9 cellular contexts compared by ENCODE assay signal in the genomic region with DNA sequence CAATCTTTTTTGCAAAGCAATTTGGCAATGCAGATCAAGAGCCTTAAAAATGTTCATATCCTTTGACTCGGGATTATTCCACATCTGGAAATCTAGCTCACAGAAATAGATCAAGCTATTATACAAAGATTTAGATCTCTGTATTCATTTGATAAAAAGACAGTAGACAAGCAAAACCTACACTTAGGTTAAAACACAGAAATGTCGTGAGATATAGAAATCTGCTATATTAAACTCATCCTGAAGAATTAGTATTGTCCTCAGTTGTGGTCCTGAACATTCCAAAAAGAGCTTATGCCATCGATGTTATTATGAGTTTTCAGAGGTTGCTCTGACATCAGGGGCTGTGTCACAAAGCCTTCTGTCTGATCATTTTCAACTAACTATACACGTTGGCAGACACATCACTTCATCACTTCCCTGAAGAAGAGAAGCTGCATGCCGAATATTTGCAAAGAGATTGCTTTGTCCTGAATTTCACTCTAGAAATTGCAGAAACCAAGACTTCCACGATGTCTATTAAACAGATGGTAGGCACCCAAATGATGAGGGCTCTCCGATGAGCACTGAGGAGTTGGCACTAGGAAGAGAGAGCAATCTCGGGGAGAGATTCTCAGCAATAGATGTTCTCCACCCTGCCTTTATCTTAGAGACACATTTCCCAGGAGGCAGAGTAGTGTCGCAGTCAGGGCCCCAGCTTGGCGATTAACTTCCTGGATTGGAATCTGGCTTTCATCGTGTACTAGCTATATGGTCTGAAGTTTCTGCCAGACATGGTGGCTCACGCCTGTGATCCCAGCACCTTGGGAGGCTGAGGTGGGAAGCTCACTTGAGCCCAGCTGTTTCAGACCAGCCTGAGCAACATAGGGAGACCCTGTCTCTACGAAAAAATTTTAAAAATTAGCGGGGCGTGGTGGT. TPM values are rescaled to one million over a fixed set of nuclear protein-coding genes. Genes with fewer than 3 reads are reported as not detected.
DNase-seq lines count a peak whose midpoint lies in the region; ATAC-seq and TF ChIP-seq lines count a peak whose summit lies in the region.
"Had no signal": no experiment of that assay in that cellular context is flagged by ENCODE, and none has a peak within 500 bp of the region (broad histone marks: within the 10 kb centered on the region; RNA-seq: fewer than 3 reads in every experiment).

No MANE protein-coding gene starts in this region.

- H3K4me3 ChIP-seq in SU-DHL-6 (ENCODE audit: insufficient read depth, low read length, poor library complexity, severe bottlenecking) (no peak overlapping the region), foreskin fibroblast (ENCODE audit: low read depth in 1 of 2, low read length in 2 of 2) (peak overlapping the region; percentile 74 to 76)

- 0 out of 2 replicates have a peak, but pooled peaks cover 7% of the 10 kb centered on the region for H4K20me1 ChIP-seq in SU-DHL-6 (ENCODE audit: low read depth, low read length)

- peak overlapping the region; percentile 92 to 94 for H3K4me3 Mint-ChIP-seq in activated T-cell treated with anti-CD3 and anti-CD28 coated beads, Interleukin-2, amount 50 U/mL, for 72 hours
- peak overlapping the region; percentile 84 for H3K4me3 Mint-ChIP-seq in stimulated activated effector memory CD8-positive, alpha-beta T cell treated with anti-CD3 and anti-CD28 coated beads, Interleukin-12 subunit alpha, Interleukin-12 subunit beta, amount 100 ng/mL, for 72 hours

- peaks cover 14% of the 10 kb centered on the region; the same call in 1 of the 2 replicates for H3F3A ChIP-seq in SU-DHL-6 (ENCODE audit: insufficient read depth)

- H3K27ac Mint-ChIP-seq in activated T-cell treated with anti-CD3 and anti-CD28 coated beads, Interleukin-2, amount 50 U/mL, for 72 hours = no peak overlapping the region
- H3K27ac Mint-ChIP-seq in stimulated activated effector memory CD8-positive, alpha-beta T cell treated with anti-CD3 and anti-CD28 coated beads, Interleukin-12 subunit alpha, Interleukin-12 subunit beta, amount 100 ng/mL, for 72 hours = no peak overlapping the region

- no peaks in the 10 kb centered on the region for H3K36me3 ChIP-seq in SU-DHL-6 (ENCODE audit: low read length)

- H3K9me2 ChIP-seq in SU-DHL-6 (replicated peaks; ENCODE audit: insufficient read depth, low read length) = no peaks in the 10 kb centered on the region

- peaks cover 29% of the 10 kb centered on the region for H3K79me2 ChIP-seq in SU-DHL-6 (ENCODE audit: insufficient read depth, low read length)

- H3K4me2 ChIP-seq in SU-DHL-6 (ENCODE audit: low read depth, low read length, poor library complexity, severe bottlenecking) = peak overlapping the region; percentile 78

- H3K27ac ChIP-seq in SU-DHL-6 (ENCODE audit: low read depth, low read length) = no peak overlapping the region

- DNase-seq in activated T-cell treated with anti-CD3 and anti-CD28 coated beads, Interleukin-2, amount 50 U/mL, for 72 hours = no peak
- no peak for DNase-seq in activated T-cell treated with anti-CD3 and anti-CD28 coated beads, Interleukin-2, amount 50 U/mL, for 1 hour
- DNase-seq in foreskin fibroblast (peak in 1 of 2 donors; percentile 15), NCI-H446 treated with DMSO at 0.1 percent for 48 hours (lab: John Stamatoyannopoulos, UW) (no peak)
- DNase-seq in stimulated activated effector memory CD8-positive, alpha-beta T cell treated with anti-CD3 and anti-CD28 coated beads, Interleukin-12 subunit alpha, Interleukin-12 subunit beta, amount 100 ng/mL, for 72 hours (ENCODE audit: low spot score in 2 of 2) = no peak
- no peak for DNase-seq in stimulated activated CD4-positive, alpha-beta T cell treated with anti-CD3 and anti-CD28 coated beads, Interleukin-1b, Interleukin-23, amount 100 ng/mL, for 48 hours
- DNase-seq: NCI-H510A had no signal

- H3K4me1 Mint-ChIP-seq in activated T-cell treated with anti-CD3 and anti-CD28 coated beads, Interleukin-2, amount 50 U/mL, for 72 hours (ENCODE audit: low read depth) = peaks cover 33% of the 10 kb centered on the region
- H3K4me1 Mint-ChIP-seq in stimulated activated effector memory CD8-positive, alpha-beta T cell treated with anti-CD3 and anti-CD28 coated beads, Interleukin-12 subunit alpha, Interleukin-12 subunit beta, amount 100 ng/mL, for 72 hours = peaks cover 11% of the 10 kb centered on the region

- 0 out of 2 replicates have a peak overlapping the region, but pooled peaks have one; percentile 99 for H3K9ac ChIP-seq in SU-DHL-6 (ENCODE audit: low read length)

- no peak overlapping the region for H2AFZ ChIP-seq in SU-DHL-6 (ENCODE audit: low read depth, low read length, severe bottlenecking)

- ATAC-seq in activated T-cell treated with anti-CD3 and anti-CD28 coated beads, Interleukin-2, amount 50 U/mL, for 72 hours (replicated peaks in 1 of 2) = no peak
- no peak for ATAC-seq in stimulated activated effector memory CD8-positive, alpha-beta T cell treated with anti-CD3 and anti-CD28 coated beads, Interleukin-12 subunit alpha, Interleukin-12 subunit beta, amount 100 ng/mL, for 72 hours
- ATAC-seq in HG03571 (IDR thresholded peaks at IDR 0.05; ENCODE audit: unreplicated experiment) = no peak

- H3K27me3 ChIP-seq in SU-DHL-6 (ENCODE audit: low read length) = no peaks in the 10 kb centered on the region

- TF ChIP-seq CTCF in SU-DHL-6 (IDR thresholded peaks at IDR 0.05; ENCODE audit: insufficient read depth, low read length, poor library complexity, severe bottlenecking) = no peak
- no peak for TF ChIP-seq CTCF in foreskin fibroblast (IDR thresholded peaks at IDR 0.05; ENCODE audit: low read depth, low read length)

- H3K27me3 Mint-ChIP-seq in activated T-cell treated with anti-CD3 and anti-CD28 coated beads, Interleukin-2, amount 50 U/mL, for 72 hours (ENCODE audit: low read depth) = peaks cover 13% of the 10 kb centered on the region

- H3K36me3 Mint-ChIP-seq in activated T-cell treated with anti-CD3 and anti-CD28 coated beads, Interleukin-2, amount 50 U/mL, for 72 hours (ENCODE audit: insufficient read depth in 2 of 2) = no peaks in the 10 kb centered on the region
- H3K36me3 Mint-ChIP-seq in stimulated activated effector memory CD8-positive, alpha-beta T cell treated with anti-CD3 and anti-CD28 coated beads, Interleukin-12 subunit alpha, Interleukin-12 subunit beta, amount 100 ng/mL, for 72 hours = no peaks in the 10 kb centered on the region

- no peaks in the 10 kb centered on the region for H3K9me3 Mint-ChIP-seq in activated T-cell treated with anti-CD3 and anti-CD28 coated beads, Interleukin-2, amount 50 U/mL, for 72 hours
- H3K9me3 Mint-ChIP-seq in stimulated activated effector memory CD8-positive, alpha-beta T cell treated with anti-CD3 and anti-CD28 coated beads, Interleukin-12 subunit alpha, Interleukin-12 subunit beta, amount 100 ng/mL, for 72 hours = no peaks in the 10 kb centered on the region

- H3K9me3 ChIP-seq in SU-DHL-6 (ENCODE audit: insufficient read depth, low read length) = no peaks in the 10 kb centered on the region

RNA-seq across cellular contexts. Expression of a gene that starts 1.9 kb away (rescaled TPM):
- total RNA-seq in activated T-cell treated with anti-CD3 and anti-CD28 coated beads, Interleukin-2, amount 50 U/mL, for 72 hours = 1 to 10 TPM; 6.5 to 7.2 TPM
